ENCODE assay signal across 25 cellular contexts in genomic region chr15:57655809-57656208, GRCh38. TPM values are rescaled to one million over a fixed set of nuclear protein-coding genes. Genes with fewer than 3 reads are reported as not detected.
DNase-seq lines count a peak whose midpoint lies in the region; ATAC-seq and TF ChIP-seq lines count a peak whose summit lies in the region.
"Had no signal": no experiment of that assay in that cellular context is flagged by ENCODE, and none has a peak within 500 bp of the region (broad histone marks: within the 10 kb centered on the region; RNA-seq: fewer than 3 reads in every experiment).

No MANE protein-coding gene starts in this region.

- H3K27me3 Mint-ChIP-seq in stimulated activated naive CD8-positive, alpha-beta T cell treated with anti-CD3 and anti-CD28 coated beads, Interleukin-15, amount 100 ng/mL, for 72 hours = peaks cover 17% of the 10 kb centered on the region
- H3K27me3 Mint-ChIP-seq: naive B cell had no signal

- H3F3A ChIP-seq in SK-N-SH (replicated peaks; ENCODE audit: insufficient read depth) = no peaks in the 10 kb centered on the region
- no peaks in the 10 kb centered on the region for H3F3A ChIP-seq in PC-3 (ENCODE audit: low read length, unreplicated experiment)

- no peaks in the 10 kb centered on the region for H3K9me3 ChIP-seq in SK-N-SH
- no peaks in the 10 kb centered on the region for H3K9me3 ChIP-seq in PC-3 (ENCODE audit: low read length)
- H3K9me3 ChIP-seq in esophagus muscularis mucosa = no peaks in the 10 kb centered on the region
- H3K9me3 ChIP-seq: suprapubic skin had no signal

- H3K27ac ChIP-seq in SK-N-SH (ENCODE audit: low read depth in 2 of 2, low read length in 1 of 2) = no peak overlapping the region
- no peak overlapping the region for H3K27ac ChIP-seq in PC-3 (ENCODE audit: low read length)
- H3K27ac ChIP-seq in esophagus muscularis mucosa (replicated peaks in 1 of 4) = no peak overlapping the region
- H3K27ac ChIP-seq: HL-60, suprapubic skin had no signal

- H2AFZ ChIP-seq in SK-N-SH (ENCODE audit: low read depth) (no peak overlapping the region), PC-3 (ENCODE audit: low read length) (no peak overlapping the region)

- H3K9me2 ChIP-seq in SK-N-SH = no peaks in the 10 kb centered on the region
- no peaks in the 10 kb centered on the region for H3K9me2 ChIP-seq in PC-3 (replicated peaks; ENCODE audit: low read length)

- H3K4me2 ChIP-seq in SK-N-SH (no peak overlapping the region), PC-3 (ENCODE audit: low read length) (no peak overlapping the region)

- H3K79me2 ChIP-seq in SK-N-SH (ENCODE audit: insufficient read depth) (no peaks in the 10 kb centered on the region), PC-3 (ENCODE audit: low read length) (no peaks in the 10 kb centered on the region)

- intact Hi-C loops in PC-3 (cut with micrococcal nuclease) (no loop called here), esophagus muscularis mucosa (cut with DNase I) (no loop called here)

- no peak for TF ChIP-seq EP300 in SK-N-SH (IDR thresholded peaks at IDR 0.05; ENCODE audit: borderline replicate concordance in 1 of 2, low read depth in 1 of 2, low read length in 1 of 2)
- no peak for TF ChIP-seq EP300 in esophagus muscularis mucosa (IDR thresholded peaks at IDR 0.05)

- no peaks in the 10 kb centered on the region for H3K9me3 Mint-ChIP-seq in stimulated activated naive CD8-positive, alpha-beta T cell treated with anti-CD3 and anti-CD28 coated beads, Interleukin-15, amount 100 ng/mL, for 72 hours
- H3K9me3 Mint-ChIP-seq: activated naive CD4-positive, alpha-beta T cell treated with anti-CD3 and anti-CD28 coated beads, Interleukin-2, amount 10 ng/mL, durations not matched to agents 7 days and 5 days; activated T-cell treated with anti-CD3 and anti-CD28 coated beads, Interleukin-2, amount 50 U/mL, for 4 hours; central memory CD8-positive, alpha-beta T cell; naive B cell had no signal

- H3K27me3 ChIP-seq in SK-N-SH (ENCODE audit: insufficient read depth) (no peaks in the 10 kb centered on the region), PC-3 (ENCODE audit: low read length) (no peaks in the 10 kb centered on the region), esophagus muscularis mucosa (no peaks in the 10 kb centered on the region)
- H3K27me3 ChIP-seq: suprapubic skin had no signal

- TF ChIP-seq CTCF in SK-N-SH (IDR thresholded peaks at IDR 0.05) = no peak
- 0 out of 2 replicates have a peak, but pooled peaks have one; percentile 18 for TF ChIP-seq CTCF in PC-3 (conservative IDR thresholded peaks at IDR 0.05; ENCODE audit: low read depth, low read length)
- no peak for TF ChIP-seq CTCF in esophagus muscularis mucosa (IDR thresholded peaks at IDR 0.05)

- H3K4me1 Mint-ChIP-seq in stimulated activated naive CD8-positive, alpha-beta T cell treated with anti-CD3 and anti-CD28 coated beads, Interleukin-15, amount 100 ng/mL, for 72 hours = peaks cover 5% of the 10 kb centered on the region
- H3K4me1 Mint-ChIP-seq: B cell; central memory CD8-positive, alpha-beta T cell had no signal

- no TSS peak for BruUV-seq in PC-3 (replicated peaks; lab: Mats Ljungman, UMichigan)

- H3K4me1 ChIP-seq in SK-N-SH (ENCODE audit: control insufficient read depth in 1 of 2, insufficient read depth in 2 of 2, low read depth in 1 of 2, low read length in 1 of 2) (no peaks in the 10 kb centered on the region), PC-3 (ENCODE audit: insufficient read depth, low read length) (no peaks in the 10 kb centered on the region), esophagus muscularis mucosa (peaks cover 0 to 16% (median 4%) of the 10 kb centered on the region in 4 donors)
- H3K4me1 ChIP-seq: suprapubic skin had no signal

- DNase-seq in SK-N-SH = no peak
- no peak for DNase-seq in PC-3
- peak; percentile 34 for DNase-seq in esophagus muscularis mucosa (ENCODE audit: extremely low spot score)
- DNase-seq in pons (ENCODE audit: low spot score) = peak; percentile 59
- no peak for DNase-seq in amygdala (lab: John Stamatoyannopoulos, UW)
- DNase-seq in stimulated activated naive CD8-positive, alpha-beta T cell treated with anti-CD3 and anti-CD28 coated beads, Interleukin-15, amount 100 ng/mL, for 72 hours = no peak
- DNase-seq: activated CD4-positive, alpha-beta T cell treated with anti-CD3 and anti-CD28 coated beads for 1 hour; activated CD8-positive, alpha-beta memory T cell treated with anti-CD3 and anti-CD28 coated beads for 24 hours; activated naive CD4-positive, alpha-beta T cell treated with anti-CD3 and anti-CD28 coated beads, Interleukin-2, amount 10 ng/mL, durations not matched to agents 7 days and 5 days; activated T-cell treated with anti-CD3 and anti-CD28 coated beads, Interleukin-2, amount 50 U/mL, for 4 hours; anterior cingulate cortex; effector memory CD4-positive, alpha-beta T cell; mesenchymal stem cell; MM.1S; naive B cell; NCI-H187; NCI-H226; NCI-H82; RPMI8226 had no signal

- ATAC-seq in SK-N-SH treated with all-trans-retinoic acid at 6 μM for 48 hours = no peak
- ATAC-seq in PC-3 = no peak
- no peak for ATAC-seq in stimulated activated naive CD8-positive, alpha-beta T cell treated with anti-CD3 and anti-CD28 coated beads, Interleukin-15, amount 100 ng/mL, for 72 hours
- ATAC-seq in GM21723 (IDR thresholded peaks at IDR 0.05; ENCODE audit: unreplicated experiment) = no peak
- ATAC-seq: activated T-cell treated with anti-CD3 and anti-CD28 coated beads, Interleukin-2, amount 50 U/mL, for 4 hours had no signal

- H3K4me3 ChIP-seq in SK-N-SH (ENCODE audit: low read depth in 2 of 2, low read length in 1 of 2) = no peak overlapping the region
- H3K4me3 ChIP-seq in PC-3 (ENCODE audit: low read length) = no peak overlapping the region
- H3K4me3 ChIP-seq in esophagus muscularis mucosa = no peak overlapping the region
- H3K4me3 ChIP-seq: suprapubic skin had no signal

- 79% methylated on average over 1 of the region's 1 CpG for WGBS in SK-N-SH (ENCODE audit: low lambda C conversion rate)
- WGBS in esophagus muscularis mucosa = 86% methylated on average over 1 of the region's 1 CpG

- H3K9ac ChIP-seq in SK-N-SH (no peak overlapping the region), PC-3 (ENCODE audit: low read length) (no peak overlapping the region)

- POLR2A ChIA-PET in SK-N-SH (lab: Yijun Ruan, JAX) = no interaction called here
- POLR2A ChIA-PET in PC-3 (lab: Charles Lee; ENCODE audit: unreplicated experiment) = no interaction called here

- H3K27ac Mint-ChIP-seq in stimulated activated naive CD8-positive, alpha-beta T cell treated with anti-CD3 and anti-CD28 coated beads, Interleukin-15, amount 100 ng/mL, for 72 hours = no peak overlapping the region
- H3K27ac Mint-ChIP-seq: activated naive CD4-positive, alpha-beta T cell treated with anti-CD3 and anti-CD28 coated beads, Interleukin-2, amount 10 ng/mL, durations not matched to agents 7 days and 5 days; B cell; naive B cell had no signal

- no peak overlapping the region for H3K4me3 Mint-ChIP-seq in stimulated activated naive CD8-positive, alpha-beta T cell treated with anti-CD3 and anti-CD28 coated beads, Interleukin-15, amount 100 ng/mL, for 72 hours
- H3K4me3 Mint-ChIP-seq: activated naive CD4-positive, alpha-beta T cell treated with anti-CD3 and anti-CD28 coated beads, Interleukin-2, amount 10 ng/mL, durations not matched to agents 7 days and 5 days; activated T-cell treated with anti-CD3 and anti-CD28 coated beads, Interleukin-2, amount 50 U/mL, for 4 hours; B cell; central memory CD8-positive, alpha-beta T cell; naive B cell had no signal

- no peak for TF ChIP-seq POLR2A in esophagus muscularis mucosa (IDR thresholded peaks at IDR 0.05; ENCODE audit: low read depth)

- peak; percentile 6; the same call in 1 of the 2 replicates for TF ChIP-seq RAD21 in SK-N-SH (IDR thresholded peaks at IDR 0.05; ENCODE audit: low read length)

- H4K20me1 ChIP-seq in SK-N-SH (ENCODE audit: insufficient read depth) (no peaks in the 10 kb centered on the region), PC-3 (ENCODE audit: low read length) (no peaks in the 10 kb centered on the region)

- H3K36me3 ChIP-seq in SK-N-SH (replicated peaks in 1 of 2; ENCODE audit: control insufficient read depth in 1 of 2, insufficient read depth in 2 of 2, low read length in 1 of 2) (no peaks in the 10 kb centered on the region), PC-3 (ENCODE audit: low read depth, low read length) (no peaks in the 10 kb centered on the region), esophagus muscularis mucosa (peaks cover 5 to 18% (median 8%) of the 10 kb centered on the region in 4 donors)
- H3K36me3 ChIP-seq: suprapubic skin had no signal

- CTCF ChIA-PET in SK-N-SH (lab: Yijun Ruan, JAX) (interaction anchor here (0.8 to 3.0 kb wide), 8 partner anchors 10 to 205 kb away, joined by 3 to 16 read pairs (median 5); no protein-coding TSS in a partner anchor), PC-3 (lab: Charles Lee) (no interaction called here)

TF ChIP-seq in SK-N-SH, 30 proteins besides CTCF, POLR2A, EP300 and RAD21 (continues in another document):
- no peak for TF ChIP-seq USF1 (IDR thresholded peaks at IDR 0.05; ENCODE audit: borderline replicate concordance, low read depth)
- TF ChIP-seq ELF1 (IDR thresholded peaks at IDR 0.05) = no peak
- no peak for TF ChIP-seq NRF1 (IDR thresholded peaks at IDR 0.05; ENCODE audit: low read depth, low read length)
- no peak for TF ChIP-seq RFX5 (IDR thresholded peaks at IDR 0.05; ENCODE audit: low read length)
- no peak for TF ChIP-seq EZH2phosphoT487 (IDR thresholded peaks at IDR 0.05; ENCODE audit: borderline replicate concordance, low read depth)

TF ChIP-seq in SK-N-SH treated with all-trans-retinoic acid at 6 μM for 48 hours, 23 proteins besides CTCF, POLR2A, EP300 and RAD21 (continues in another document):
- no peak for TF ChIP-seq CSRNP3 (CRISPR knock-in tag; IDR thresholded peaks at IDR 0.05)
- TF ChIP-seq ZFP3 (CRISPR knock-in tag; IDR thresholded peaks at IDR 0.05) = no peak

RNA-seq across cellular contexts. Expression of gene POLR2M, which starts 50.7 kb away (rescaled TPM):
- 105 and 160 TPM in 2 replicates for polyA plus RNA-seq in SK-N-SH (2012; rRNA removed)
- 105 and 127 TPM in 2 replicates for polyA plus RNA-seq in SK-N-SH (2012; cell fraction: cytosol; rRNA removed)
- polyA plus RNA-seq in SK-N-SH (2012; cell fraction: nucleus; rRNA removed) = 94.2 and 141 TPM in 2 replicates
- 487 and 769 TPM in 2 replicates for total RNA-seq in PC-3 (2014; rRNA removed)
- total RNA-seq in esophagus muscularis mucosa = 100 to 1,000 TPM; 133 to 799 (median 379) TPM

Comparison
In these comparisons a context has a peak if more than half of its experiments do, and no peak if none do; other contexts are left out.
1. DNase-seq: peak in esophagus muscularis mucosa (single experiment) and pons (single experiment); none in SK-N-SH (single experiment), PC-3 (single experiment), amygdala (0 of 56) and stimulated activated naive CD8-positive, alpha-beta T cell treated with anti-CD3 and anti-CD28 coated beads, Interleukin-15, amount 100 ng/mL, for 72 hours (0 of 2).